ENCODE assay signal across 21 cellular contexts in the genomic region with DNA sequence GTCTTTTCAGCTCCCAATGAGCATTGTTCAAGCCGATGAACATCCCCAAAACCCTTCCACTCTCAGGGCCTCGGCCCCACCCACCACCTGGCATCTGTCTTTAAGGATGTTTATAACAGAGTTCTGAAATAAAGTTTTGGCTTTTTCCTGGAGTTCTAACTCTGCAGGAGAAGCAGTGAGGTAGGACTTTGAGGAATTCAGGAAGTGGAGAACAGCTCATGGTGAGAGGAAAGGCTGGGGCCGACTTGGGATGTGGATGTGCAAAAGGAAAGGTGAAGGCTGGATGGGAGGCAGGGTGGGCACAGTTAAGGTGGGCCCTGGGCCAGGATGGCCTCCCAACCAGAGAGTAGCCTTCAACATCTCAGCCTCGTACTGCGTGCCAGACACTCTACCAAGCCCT. TPM values are rescaled to one million over a fixed set of nuclear protein-coding genes. Genes with fewer than 3 reads are reported as not detected.
DNase-seq lines count a peak whose midpoint lies in the region; ATAC-seq and TF ChIP-seq lines count a peak whose summit lies in the region.
"Had no signal": no experiment of that assay in that cellular context is flagged by ENCODE, and none has a peak within 500 bp of the region (broad histone marks: within the 10 kb centered on the region; RNA-seq: fewer than 3 reads in every experiment).

No MANE protein-coding gene starts in this region.

- no peak overlapping the region for H3K4me3 Mint-ChIP-seq in activated naive CD8-positive, alpha-beta T cell treated with anti-CD3 and anti-CD28 coated beads, Interleukin-2, amount 10 ng/mL, durations not matched to agents 7 days and 5 days
- H3K4me3 Mint-ChIP-seq: CD4-positive, alpha-beta T cell; effector memory CD8-positive, alpha-beta T cell had no signal

- H3K4me3 ChIP-seq in heart left ventricle: no peak overlapping the region
- H3K4me3 ChIP-seq in mesenchymal stem cell (ENCODE audit: insufficient read depth in 1 of 2, low read depth in 1 of 2, low read length in 2 of 2): no peak overlapping the region
- no peak overlapping the region for H3K4me3 ChIP-seq in thyroid gland (replicated peaks in 1 of 3)
- H3K4me3 ChIP-seq: mucosa of descending colon, SJSA1, thoracic aorta had no signal

- no peak overlapping the region for H3K23ac ChIP-seq in mesenchymal stem cell (ENCODE audit: low read length in 2 of 2)

- no peak overlapping the region for H3K9ac ChIP-seq in mesenchymal stem cell (ENCODE audit: low read length)

- H3K27me3 ChIP-seq in heart left ventricle (no peaks in the 10 kb centered on the region), mesenchymal stem cell (ENCODE audit: control insufficient read depth in 1 of 2, insufficient read depth in 1 of 2, low read length in 2 of 2) (no peaks in the 10 kb centered on the region), thyroid gland (no peaks in the 10 kb centered on the region)
- H3K27me3 ChIP-seq: SJSA1 had no signal

- H3K36me3 ChIP-seq in heart left ventricle (no peaks in the 10 kb centered on the region), mesenchymal stem cell (ENCODE audit: control insufficient read depth in 1 of 2, insufficient read depth in 2 of 2, low read depth in 1 of 2, low read length in 2 of 2) (no peaks in the 10 kb centered on the region), thyroid gland (no peaks in the 10 kb centered on the region)
- H3K36me3 ChIP-seq: SJSA1, thoracic aorta had no signal

- no peak overlapping the region for H2BK15ac ChIP-seq in mesenchymal stem cell (ENCODE audit: low read depth, poor library complexity, severe bottlenecking)

- no peak for TF ChIP-seq POLR2A in heart left ventricle (IDR thresholded peaks at IDR 0.05)
- TF ChIP-seq POLR2A in thyroid gland (IDR thresholded peaks at IDR 0.05): no peak

- H3K18ac ChIP-seq in mesenchymal stem cell (ENCODE audit: low read depth in 1 of 2, low read length in 2 of 2): peak overlapping the region in 1 of 2 experiments; percentile 86

- peaks cover 5 to 42% (median 29%) of the 10 kb centered on the region in 12 donors for H3K4me1 ChIP-seq in heart left ventricle
- H3K4me1 ChIP-seq in mesenchymal stem cell (ENCODE audit: control insufficient read depth, insufficient read depth, low read depth, low read length): peaks cover 22% of the 10 kb centered on the region
- peaks cover 7 to 35% of the 10 kb centered on the region in 2 donors for H3K4me1 ChIP-seq in thyroid gland

- H3K4me2 ChIP-seq in mesenchymal stem cell (ENCODE audit: low read length, poor library complexity, severe bottlenecking): no peak overlapping the region

- H3K27me3 Mint-ChIP-seq in activated naive CD8-positive, alpha-beta T cell treated with anti-CD3 and anti-CD28 coated beads, Interleukin-2, amount 10 ng/mL, durations not matched to agents 7 days and 5 days: no peaks in the 10 kb centered on the region
- H3K27me3 Mint-ChIP-seq: CD4-positive, alpha-beta T cell; effector memory CD8-positive, alpha-beta T cell had no signal

- no peak for DNase-seq in heart left ventricle
- no peak for DNase-seq in Right ventricle myocardium inferior (ENCODE audit: missing footprints)
- no peak for DNase-seq in activated naive CD8-positive, alpha-beta T cell treated with anti-CD3 and anti-CD28 coated beads, Interleukin-2, amount 10 ng/mL, durations not matched to agents 7 days and 5 days
- DNase-seq in mesenchymal stem cell: no peak
- no peak for DNase-seq in thyroid gland
- DNase-seq in H4 (ENCODE audit: low spot score): no peak
- no peak for DNase-seq in posterior cingulate gyrus
- DNase-seq: activated effector memory CD4-positive, alpha-beta T cell treated with Interleukin-2 at 50 U/mL for 16 hours; amygdala; CD4-positive, alpha-beta T cell; cerebellar nuclear complex; DMS53; effector memory CD8-positive, alpha-beta T cell; NCI-H1417 treated with DMSO at 0.1 percent for 48 hours; stimulated activated CD4-positive, alpha-beta T cell treated with anti-CD3 and anti-CD28 coated beads, Interleukin-4, amount 100 ng/mL, for 24 hours; T1000 had no signal

- H3K79me1 ChIP-seq in mesenchymal stem cell (replicated peaks; ENCODE audit: low read length, poor library complexity, severe bottlenecking): no peaks in the 10 kb centered on the region

- H2BK5ac ChIP-seq in mesenchymal stem cell (ENCODE audit: low read depth, low read length, poor library complexity, severe bottlenecking): no peak overlapping the region

- H3K14ac ChIP-seq in mesenchymal stem cell (ENCODE audit: low read length in 2 of 2): no peak overlapping the region

- peak overlapping the region; percentile 67 for H2AK5ac ChIP-seq in mesenchymal stem cell (ENCODE audit: low read length, severe bottlenecking)

- peaks cover 13% of the 10 kb centered on the region for H3K36me3 Mint-ChIP-seq in activated naive CD8-positive, alpha-beta T cell treated with anti-CD3 and anti-CD28 coated beads, Interleukin-2, amount 10 ng/mL, durations not matched to agents 7 days and 5 days

- WGBS in heart left ventricle, 4 donors: 76 to 83% (median 78%) methylated on average over 5 of the region's 5 CpGs
- WGBS in mesenchymal stem cell: 80% methylated on average over 4 of the region's 5 CpGs
- 68 to 76% methylated on average over 5 of the region's 5 CpGs for WGBS in thyroid gland, 2 donors

- H4K8ac ChIP-seq in mesenchymal stem cell (ENCODE audit: low read length): peak overlapping the region; percentile 62

- no peak for ATAC-seq in heart left ventricle
- no peak for ATAC-seq in Right ventricle myocardium inferior
- no peak for ATAC-seq in activated naive CD8-positive, alpha-beta T cell treated with anti-CD3 and anti-CD28 coated beads, Interleukin-2, amount 10 ng/mL, durations not matched to agents 7 days and 5 days (ENCODE audit: low read depth)
- no peak for ATAC-seq in GM21447 (IDR thresholded peaks at IDR 0.05; ENCODE audit: unreplicated experiment)
- ATAC-seq: effector memory CD8-positive, alpha-beta T cell had no signal

- no peaks in the 10 kb centered on the region for H3K9me3 ChIP-seq in heart left ventricle
- no peaks in the 10 kb centered on the region for H3K9me3 ChIP-seq in mesenchymal stem cell (ENCODE audit: control insufficient read depth, low read length)
- no peaks in the 10 kb centered on the region for H3K9me3 ChIP-seq in thyroid gland
- H3K9me3 ChIP-seq: mucosa of descending colon, SJSA1, thoracic aorta had no signal

- H3K27ac ChIP-seq in heart left ventricle (peak overlapping the region in 11 of 12 donors; percentile 60 to 84 (median 73)), mesenchymal stem cell (ENCODE audit: low read length, poor library complexity, severe bottlenecking) (no peak overlapping the region), thyroid gland (peak overlapping the region in 2 of 3 donors; percentile 27 to 50)
- H3K27ac ChIP-seq: SJSA1, thoracic aorta had no signal

- intact Hi-C loops in heart left ventricle (cut with DNase I): no loop called here
- intact Hi-C loops in Right ventricle myocardium inferior (cut with DNase I): no loop called here
- intact Hi-C loops in thyroid gland (cut with DNase I): no loop called here
- intact Hi-C loops in posterior cingulate gyrus (cut with DNase I): no loop called here

- H3K9me3 Mint-ChIP-seq in activated naive CD8-positive, alpha-beta T cell treated with anti-CD3 and anti-CD28 coated beads, Interleukin-2, amount 10 ng/mL, durations not matched to agents 7 days and 5 days: no peaks in the 10 kb centered on the region
- H3K9me3 Mint-ChIP-seq: CD4-positive, alpha-beta T cell; effector memory CD8-positive, alpha-beta T cell had no signal

- H4K91ac ChIP-seq in mesenchymal stem cell (ENCODE audit: low read length): peak overlapping the region; percentile 88

- TF ChIP-seq CTCF in heart left ventricle (IDR thresholded peaks at IDR 0.05): no peak
- no peak for TF ChIP-seq CTCF in thyroid gland (IDR thresholded peaks at IDR 0.05)

- POLR2A ChIA-PET in activated naive CD8-positive, alpha-beta T cell treated with anti-CD3 and anti-CD28 coated beads, Interleukin-2, amount 10 ng/mL, durations not matched to agents 7 days and 5 days (lab: Charles Lee): interaction anchor here (1.1 to 4.7 kb wide), 6 partner anchors 12 to 290 kb away, joined by 3 to 51 read pairs (median 12); a partner anchor contains a TSS

- peaks cover 76% of the 10 kb centered on the region for H3K4me1 Mint-ChIP-seq in activated naive CD8-positive, alpha-beta T cell treated with anti-CD3 and anti-CD28 coated beads, Interleukin-2, amount 10 ng/mL, durations not matched to agents 7 days and 5 days

- H2AFZ ChIP-seq in mesenchymal stem cell (ENCODE audit: low read depth, low read length): no peak overlapping the region

- peak overlapping the region; percentile 89 for H3K27ac Mint-ChIP-seq in activated naive CD8-positive, alpha-beta T cell treated with anti-CD3 and anti-CD28 coated beads, Interleukin-2, amount 10 ng/mL, durations not matched to agents 7 days and 5 days
- H3K27ac Mint-ChIP-seq: CD4-positive, alpha-beta T cell had no signal

- no peak overlapping the region for H2BK120ac ChIP-seq in mesenchymal stem cell (ENCODE audit: low read depth, low read length)

- peak overlapping the region; percentile 14 to 59 for H2BK12ac ChIP-seq in mesenchymal stem cell (ENCODE audit: low read length in 2 of 2)

- H3K4ac ChIP-seq in mesenchymal stem cell (ENCODE audit: low read depth in 1 of 2, low read length in 2 of 2): peak overlapping the region in 1 of 2 experiments; percentile 19

RNA-seq across cellular contexts. Expression of a gene that starts 28.3 kb away (rescaled TPM):
- total RNA-seq in heart left ventricle (1 to 10 TPM in 2 of 9 donors, under 1 TPM in 6, not detected in 1; 0.16 to 1.4 (median 0.83) TPM), Right ventricle myocardium inferior (0.70 TPM), thyroid gland (1 to 10 TPM in 3 of 4 donors, under 1 TPM in 1; 0.81 to 4.6 (median 1.8) TPM)
- polyA plus RNA-seq in heart left ventricle: under 1 TPM; 0.10 to 0.23 TPM
- 1 to 10 TPM; 7.4 to 9.0 TPM for total RNA-seq in activated naive CD8-positive, alpha-beta T cell treated with anti-CD3 and anti-CD28 coated beads, Interleukin-2, amount 10 ng/mL, durations not matched to agents 7 days and 5 days
- not detected for polyA plus RNA-seq in mesenchymal stem cell (2013, experiment 1 of 2)
- polyA plus RNA-seq in mesenchymal stem cell (2013, experiment 2 of 2): not detected
- total RNA-seq in H4 (2014; rRNA removed; shearing (Covaris generic)): 0.43 and 1.6 TPM in 2 replicates
- total RNA-seq: thoracic aorta had no signal
- polyA plus RNA-seq: keratinocyte had no signal
